Comparison of ENCODE assay signal across 16 cellular contexts in the genomic region with DNA sequence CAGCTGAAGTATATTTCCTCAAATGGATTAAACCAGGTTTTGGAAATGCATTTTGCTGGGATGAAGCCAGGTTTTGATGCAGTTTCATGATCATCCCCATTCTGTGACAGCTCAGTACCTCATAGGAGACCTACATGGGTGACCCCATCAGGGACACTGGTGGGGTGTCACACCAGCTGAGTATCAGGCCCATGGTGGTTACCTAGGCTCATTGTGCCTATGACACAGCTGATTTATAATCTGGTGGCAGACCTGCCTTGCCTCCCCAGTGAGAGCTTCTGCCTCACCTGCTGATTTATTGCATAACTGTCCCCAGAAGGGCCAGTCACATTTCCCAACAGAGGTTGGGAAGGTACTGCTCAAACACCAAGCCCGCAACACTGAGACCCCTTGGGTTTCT. TPM values are rescaled to one million over a fixed set of nuclear protein-coding genes. Genes with fewer than 3 reads are reported as not detected.
DNase-seq lines count a peak whose midpoint lies in the region; ATAC-seq and TF ChIP-seq lines count a peak whose summit lies in the region.
"Had no signal": no experiment of that assay in that cellular context is flagged by ENCODE, and none has a peak within 500 bp of the region (broad histone marks: within the 10 kb centered on the region; RNA-seq: fewer than 3 reads in every experiment).

No MANE protein-coding gene starts in this region.

- H3K36me3 ChIP-seq in BLaER1 treated with 17β-estradiol and CSF1 and Interleukin-3, amounts not matched to agents 10 nM and 100 nM: peaks cover 0 to 58% (median 23%) of the 10 kb centered on the region in 11 experiments; a peak in 15 of 22 replicates
- H3K36me3 ChIP-seq in HEK293 (ENCODE audit: control insufficient read depth in 2 of 2, insufficient read depth in 1 of 2, low read length in 2 of 2) (no peaks in the 10 kb centered on the region), lower lobe of right lung (peaks cover 8% of the 10 kb centered on the region), PC-3 (ENCODE audit: low read depth, low read length) (no peaks in the 10 kb centered on the region)
- H3K36me3 ChIP-seq: BLaER1 had no signal

- no TSS peak for BruUV-seq in PC-3 (replicated peaks; lab: Mats Ljungman, UMichigan)

- no peaks in the 10 kb centered on the region for H3K9me2 ChIP-seq in PC-3 (replicated peaks; ENCODE audit: low read length)

- ATAC-seq in lower lobe of right lung: no peak
- ATAC-seq in sciatic nerve: no peak
- ATAC-seq in PC-3: no peak

- no peak overlapping the region for H2AFZ ChIP-seq in PC-3 (ENCODE audit: low read length)

- peak overlapping the region in 4 of 10 experiments; percentile 70 to 80 (median 78); a peak in 8 of 20 replicates for H3K4me3 ChIP-seq in BLaER1 treated with 17β-estradiol and CSF1 and Interleukin-3, amounts not matched to agents 10 nM and 100 nM
- H3K4me3 ChIP-seq in HEK293 (ENCODE audit: low read depth, low read length): no peak overlapping the region
- peak overlapping the region; percentile 52 for H3K4me3 ChIP-seq in lower lobe of right lung
- H3K4me3 ChIP-seq in PC-3 (ENCODE audit: low read length): no peak overlapping the region
- H3K4me3 ChIP-seq: BLaER1 had no signal

- peaks cover 63 to 96% (median 71%) of the 10 kb centered on the region in 10 experiments for H3K4me1 ChIP-seq in BLaER1 treated with 17β-estradiol and CSF1 and Interleukin-3, amounts not matched to agents 10 nM and 100 nM
- H3K4me1 ChIP-seq in HEK293 (ENCODE audit: control insufficient read depth, insufficient read depth, low read length) (no peaks in the 10 kb centered on the region), lower lobe of right lung (peaks cover 37% of the 10 kb centered on the region), PC-3 (ENCODE audit: insufficient read depth, low read length) (peaks cover 12% of the 10 kb centered on the region)

- H3K9me3 ChIP-seq in BLaER1 treated with 17β-estradiol and CSF1 and Interleukin-3, amounts not matched to agents 10 nM and 100 nM (replicated peaks in 1 of 11): peaks cover 0 to 15% (median 0%) of the 10 kb centered on the region in 11 experiments; a peak in 5 of 22 replicates
- no peaks in the 10 kb centered on the region for H3K9me3 ChIP-seq in HEK293 (ENCODE audit: control insufficient read depth, insufficient read depth, low read depth, low read length)
- H3K9me3 ChIP-seq in lower lobe of right lung: no peaks in the 10 kb centered on the region
- no peaks in the 10 kb centered on the region for H3K9me3 ChIP-seq in PC-3 (ENCODE audit: low read length)
- H3K9me3 ChIP-seq: BLaER1 had no signal

- POLR2A ChIA-PET in HEK293 (lab: Yijun Ruan, JAX): no interaction called here
- POLR2A ChIA-PET in PC-3 (lab: Charles Lee; ENCODE audit: unreplicated experiment): interaction anchor here (0.6 kb wide), 1 partner anchor 38 kb away, joined by 3 read pairs; no protein-coding TSS in a partner anchor

- intact Hi-C loops in lower lobe of right lung (cut with DNase I) (no loop called here), sciatic nerve (cut with DNase I) (no loop called here), PC-3 (cut with micrococcal nuclease) (loop anchor here (5.0 kb wide), 1 partner anchor 629 kb away; no protein-coding TSS in a partner anchor)

- no peaks in the 10 kb centered on the region for H3K27me3 ChIP-seq in BLaER1 treated with 17β-estradiol and CSF1 and Interleukin-3, amounts not matched to agents 10 nM and 100 nM
- no peaks in the 10 kb centered on the region for H3K27me3 ChIP-seq in lower lobe of right lung (ENCODE audit: low read depth)
- no peaks in the 10 kb centered on the region for H3K27me3 ChIP-seq in PC-3 (ENCODE audit: low read length)
- H3K27me3 ChIP-seq: BLaER1 had no signal

- CTCF ChIA-PET in HEK293 (lab: Yijun Ruan, JAX) (no interaction called here), PC-3 (lab: Charles Lee) (no interaction called here)

- H3K9ac ChIP-seq in BLaER1 treated with 17β-estradiol and CSF1 and Interleukin-3, amounts not matched to agents 10 nM and 100 nM: peak overlapping the region in 4 of 11 experiments; percentile 3 to 87 (median 54); a peak in 4 of 22 replicates
- H3K9ac ChIP-seq in PC-3 (ENCODE audit: low read length): no peak overlapping the region
- H3K9ac ChIP-seq: BLaER1 had no signal

- no peaks in the 10 kb centered on the region for H3F3A ChIP-seq in PC-3 (ENCODE audit: low read length, unreplicated experiment)

- H3K27ac ChIP-seq in BLaER1 treated with 17β-estradiol and CSF1 and Interleukin-3, amounts not matched to agents 10 nM and 100 nM: peak overlapping the region in 8 of 11 experiments; percentile 6 to 46 (median 33); a peak in 8 of 22 replicates
- H3K27ac ChIP-seq in HEK293 (ENCODE audit: extremely low read depth, low read depth, low read length) (no peak overlapping the region), lower lobe of right lung (no peak overlapping the region), PC-3 (ENCODE audit: low read length) (no peak overlapping the region)
- H3K27ac ChIP-seq: BLaER1 had no signal

- DNase-seq in lower lobe of right lung: no peak
- DNase-seq in sciatic nerve (ENCODE audit: low spot score): peak; percentile 9
- no peak for DNase-seq in NCI-H510A treated with DMSO at 0.1 percent for 48 hours (lab: John Stamatoyannopoulos, UW)
- no peak for DNase-seq in iPS-NIHi7 (ENCODE audit: extremely low spot score)
- DNase-seq in PC-3: no peak
- DNase-seq: 8988T; CD4-positive, CD25-positive, alpha-beta regulatory T cell; CD8-positive, alpha-beta memory T cell; COR-L47; DMS 273 treated with DMSO at 0.1 percent for 48 hours; HCEC 1CT; HFFc6 had no signal

- no peaks in the 10 kb centered on the region for H3K79me2 ChIP-seq in PC-3 (ENCODE audit: low read length)

- H4K20me1 ChIP-seq in BLaER1 treated with 17β-estradiol and CSF1 and Interleukin-3, amounts not matched to agents 10 nM and 100 nM: peaks cover 0 to 4% (median 0%) of the 10 kb centered on the region in 11 experiments; a peak in 3 of 22 replicates
- no peaks in the 10 kb centered on the region for H4K20me1 ChIP-seq in PC-3 (ENCODE audit: low read length)
- H4K20me1 ChIP-seq: BLaER1 had no signal

- peak overlapping the region in 8 of 11 experiments; percentile 1 to 100 (median 84); a peak in 15 of 22 replicates for H3K4me2 ChIP-seq in BLaER1 treated with 17β-estradiol and CSF1 and Interleukin-3, amounts not matched to agents 10 nM and 100 nM
- no peak overlapping the region for H3K4me2 ChIP-seq in PC-3 (ENCODE audit: low read length)
- H3K4me2 ChIP-seq: BLaER1 had no signal

- TF ChIP-seq CTCF in HEK293 (tag by site-specific recombination; IDR thresholded peaks at IDR 0.05) (no peak), lower lobe of right lung (IDR thresholded peaks at IDR 0.05) (no peak), PC-3 (conservative IDR thresholded peaks at IDR 0.05; ENCODE audit: low read depth, low read length) (no peak)

TF ChIP-seq in HEK293, 187 proteins besides CTCF, POLR2A, EP300 and RAD21:
- TF ChIP-seq ZNF510 (tag by site-specific recombination; IDR thresholded peaks at IDR 0.05; ENCODE audit: insufficient replicate concordance): no peak
- peak; percentile 68 for TF ChIP-seq ZIC2 (tag by site-specific recombination; IDR thresholded peaks at IDR 0.05)
- TF ChIP-seq, protein P1, sequence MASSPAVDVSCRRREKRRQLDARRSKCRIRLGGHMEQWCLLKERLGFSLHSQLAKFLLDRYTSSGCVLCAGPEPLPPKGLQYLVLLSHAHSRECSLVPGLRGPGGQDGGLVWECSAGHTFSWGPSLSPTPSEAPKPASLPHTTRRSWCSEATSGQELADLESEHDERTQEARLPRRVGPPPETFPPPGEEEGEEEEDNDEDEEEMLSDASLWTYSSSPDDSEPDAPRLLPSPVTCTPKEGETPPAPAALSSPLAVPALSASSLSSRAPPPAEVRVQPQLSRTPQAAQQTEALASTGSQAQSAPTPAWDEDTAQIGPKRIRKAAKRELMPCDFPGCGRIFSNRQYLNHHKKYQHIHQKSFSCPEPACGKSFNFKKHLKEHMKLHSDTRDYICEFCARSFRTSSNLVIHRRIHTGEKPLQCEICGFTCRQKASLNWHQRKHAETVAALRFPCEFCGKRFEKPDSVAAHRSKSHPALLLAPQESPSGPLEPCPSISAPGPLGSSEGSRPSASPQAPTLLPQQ (tag by site-specific recombination; IDR thresholded peaks at IDR 0.05): no peak

RNA-seq across cellular contexts. Expression of a gene that starts 3.8 kb away (rescaled TPM):
- 211 TPM for total RNA-seq in lower lobe of right lung
- 29.6 TPM for total RNA-seq in sciatic nerve
- total RNA-seq in PC-3 (2014; rRNA removed): 26.1 and 31.3 TPM in 2 replicates
- total RNA-seq: A673 had no signal

RNA-seq across cellular contexts. Expression of a gene that starts 49.1 kb away (rescaled TPM):
- total RNA-seq in lower lobe of right lung (191 TPM), sciatic nerve (142 TPM), PC-3 (2014; rRNA removed) (60.0 and 76.1 TPM in 2 replicates)

Comparison
In these comparisons a context has a peak if more than half of its experiments do, and no peak if none do; other contexts are left out.
1. H3K27ac ChIP-seq: peak in BLaER1 treated with 17β-estradiol and CSF1 and Interleukin-3, amounts not matched to agents 10 nM and 100 nM (8 of 11); none in HEK293 (single experiment), lower lobe of right lung (single experiment) and PC-3 (single experiment).